13 cellular contexts compared by ENCODE assay signal in the genomic region with DNA sequence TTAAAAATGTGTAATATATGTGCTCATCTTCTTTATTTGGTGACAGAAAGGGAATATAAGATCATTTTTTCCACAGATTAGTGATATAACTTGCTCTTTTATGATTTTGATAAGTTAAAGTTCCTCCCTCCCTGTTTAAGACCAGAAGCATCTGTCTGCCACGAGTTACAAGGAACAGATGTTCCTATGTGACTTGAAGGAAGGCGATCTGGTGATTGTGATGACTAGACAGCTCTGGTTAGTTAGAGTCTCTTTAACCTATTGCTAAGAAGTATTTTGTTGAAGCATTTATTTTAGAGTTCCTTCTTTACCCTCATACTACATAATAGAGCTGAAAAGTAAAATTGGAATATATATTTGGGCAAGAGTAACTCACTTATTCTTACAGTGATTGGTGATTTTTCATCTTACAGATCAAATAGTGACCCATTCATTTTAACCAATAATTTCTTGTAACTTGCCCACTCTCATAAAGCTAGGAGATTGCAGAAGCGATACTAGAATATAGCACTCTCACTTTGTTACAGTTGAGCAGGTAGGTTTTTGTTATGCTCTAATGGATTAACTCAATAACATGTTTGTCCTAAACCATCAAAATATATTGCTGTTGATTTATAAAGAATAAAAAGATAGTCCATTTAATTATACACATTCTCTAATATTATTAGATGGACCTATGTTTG.
"Had no signal": no experiment of that assay in that cellular context is flagged by ENCODE, and none has a peak within 500 bp of the region (broad histone marks: within the 10 kb centered on the region; RNA-seq: fewer than 3 reads in every experiment).

No MANE protein-coding gene starts in this region.

- H3K27ac Mint-ChIP-seq: activated B cell treated with CpG ODN at 0.5 μM for 24 hours; activated naive CD4-positive, alpha-beta T cell treated with anti-CD3 and anti-CD28 coated beads, Interleukin-2, amount 50 U/mL, for 24 hours; activated T-cell treated with anti-CD3 and anti-CD28 coated beads, Interleukin-2, amount 50 U/mL, for 24 hours; natural killer cell had no signal

- H3K27me3 ChIP-seq: right atrium auricular region had no signal

- H3K4me3 Mint-ChIP-seq: activated B cell treated with CpG ODN at 0.5 μM for 24 hours; activated naive CD4-positive, alpha-beta T cell treated with anti-CD3 and anti-CD28 coated beads, Interleukin-2, amount 50 U/mL, for 24 hours; activated T-cell treated with anti-CD3 and anti-CD28 coated beads, Interleukin-2, amount 50 U/mL, for 24 hours; natural killer cell had no signal

- H3K4me1 Mint-ChIP-seq: activated B cell treated with CpG ODN at 0.5 μM for 24 hours; activated naive CD4-positive, alpha-beta T cell treated with anti-CD3 and anti-CD28 coated beads, Interleukin-2, amount 50 U/mL, for 24 hours; natural killer cell had no signal

- H3K27me3 Mint-ChIP-seq: activated B cell treated with CpG ODN at 0.5 μM for 24 hours had no signal

- ATAC-seq: natural killer cell had no signal

- H3K4me3 ChIP-seq: coronary artery, lung, right atrium auricular region had no signal

- H3K36me3 ChIP-seq: right atrium auricular region had no signal

- H3K9me3 Mint-ChIP-seq: activated naive CD4-positive, alpha-beta T cell treated with anti-CD3 and anti-CD28 coated beads, Interleukin-2, amount 50 U/mL, for 24 hours; natural killer cell had no signal

- H3K36me3 Mint-ChIP-seq: activated naive CD4-positive, alpha-beta T cell treated with anti-CD3 and anti-CD28 coated beads, Interleukin-2, amount 50 U/mL, for 24 hours; natural killer cell had no signal

- H3K27ac ChIP-seq: coronary artery, right atrium auricular region had no signal

- H3K4me1 ChIP-seq: right atrium auricular region had no signal

- DNase-seq: activated B cell treated with CpG ODN at 0.5 μM for 24 hours; activated effector memory CD4-positive, alpha-beta T cell treated with Interleukin-2 at 50 U/mL for 16 hours; activated T-cell treated with anti-CD3 and anti-CD28 coated beads, Interleukin-2, amount 50 U/mL, for 24 hours; central memory CD4-positive, alpha-beta T cell; effector CD8-positive, alpha-beta T cell; hippocampal formation; natural killer cell; posterior cingulate gyrus; small intestine had no signal
